In the genomic region with DNA sequence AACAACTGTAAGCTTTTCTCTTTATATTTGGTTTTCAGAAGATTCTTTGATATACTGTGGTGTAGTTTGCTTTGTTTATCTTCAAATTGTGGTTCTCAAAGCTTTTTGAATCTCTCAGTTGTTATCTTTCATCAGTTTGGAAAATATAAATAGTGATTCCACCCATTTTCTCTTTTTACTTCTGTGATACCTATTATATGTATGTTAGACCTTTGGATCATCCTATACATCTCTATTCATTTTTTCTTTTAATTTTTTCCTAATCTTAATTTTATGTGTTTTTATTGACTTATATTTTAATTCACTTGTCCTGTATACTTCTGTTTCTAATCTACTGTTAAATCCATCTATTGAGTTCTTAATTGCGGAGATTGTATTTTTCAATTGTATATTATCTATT, we compare ENCODE assay signal across 7 cellular contexts.
"Had no signal": no experiment of that assay in that cellular context is flagged by ENCODE, and none has a peak within 500 bp of the region (broad histone marks: within the 10 kb centered on the region; RNA-seq: fewer than 3 reads in every experiment).

No MANE protein-coding gene starts in this region.

- H3K36me3 ChIP-seq: HAP-1 had no signal

- H3K9me3 ChIP-seq: HAP-1 had no signal

- DNase-seq: GOT3, H7, IMR-90 had no signal

- FAIRE-seq: HTR-8/SVneo, K562 had no signal

- ATAC-seq: HCT116, K562 had no signal

- H3K4me1 ChIP-seq: HAP-1 had no signal

- H3K4me3 ChIP-seq: HAP-1, K562 had no signal
